Comparison of ENCODE assay signal across 34 cellular contexts in genomic region chr11:44451706-44452105, GRCh38.
"Had no signal": no experiment of that assay in that cellular context is flagged by ENCODE, and none has a peak within 500 bp of the region (broad histone marks: within the 10 kb centered on the region; RNA-seq: fewer than 3 reads in every experiment).

No MANE protein-coding gene starts in this region.

- H3K36me3 Mint-ChIP-seq: activated CD4-positive, alpha-beta memory T cell treated with anti-CD3 and anti-CD28 coated beads for 36 hours; activated naive CD4-positive, alpha-beta T cell treated with anti-CD3 and anti-CD28 coated beads, Interleukin-2, amount 10 ng/mL, durations not matched to agents 7 days and 5 days; activated naive CD4-positive, alpha-beta T cell treated with anti-CD3 and anti-CD28 coated beads, Interleukin-2, amount 50 U/mL, for 72 hours; activated naive CD8-positive, alpha-beta T cell treated with anti-CD3 and anti-CD28 coated beads, Interleukin-2, amount 10 ng/mL, durations not matched to agents 7 days and 5 days; brain had no signal

- H3K36me3 ChIP-seq: ascending aorta, breast epithelium, cardiac muscle cell, esophagus muscularis mucosa, gastrocnemius medialis, WERI-Rb-1 had no signal

- H3K4me3 ChIP-seq: ascending aorta, breast epithelium, cardiac muscle cell, esophagus muscularis mucosa, gastrocnemius medialis had no signal

- H3K9me3 ChIP-seq: ascending aorta, breast epithelium, esophagus muscularis mucosa, gastrocnemius medialis had no signal

- H3K4me3 Mint-ChIP-seq: activated B cell treated with CpG ODN at 0.5 μM for 24 hours; activated CD4-positive, alpha-beta memory T cell treated with anti-CD3 and anti-CD28 coated beads for 36 hours; activated CD4-positive, alpha-beta T cell treated with anti-CD3 and anti-CD28 coated beads for 36 hours; activated CD4-positive, alpha-beta T cell treated with anti-CD3 and anti-CD28 coated beads, Interleukin-2, amount 10 ng/mL, durations not matched to agents 24 days and 14 days; activated CD8-positive, alpha-beta T cell treated with anti-CD3 and anti-CD28 coated beads, Interleukin-2, amount 10 ng/mL, durations not matched to agents 7 days and 5 days; activated naive CD4-positive, alpha-beta T cell treated with anti-CD3 and anti-CD28 coated beads, Interleukin-2, amount 10 ng/mL, durations not matched to agents 7 days and 5 days; activated naive CD8-positive, alpha-beta T cell treated with anti-CD3 and anti-CD28 coated beads, Interleukin-2, amount 10 ng/mL, durations not matched to agents 7 days and 5 days; activated T-cell treated with anti-CD3 and anti-CD28 coated beads, Interleukin-2, amount 50 U/mL, for 24 hours; activated T-cell treated with anti-CD3 and anti-CD28 coated beads, Interleukin-2, amount 50 U/mL, for 72 hours; brain; effector memory CD8-positive, alpha-beta T cell; T-helper 17 cell; T-helper 2 cell treated with Interferon-gamma antibody and Interleukin-4, amounts not matched to agents 5 μg/mL and 100 μg/mL, for 36 hours had no signal

- H3K9me3 Mint-ChIP-seq: activated B cell treated with CpG ODN at 0.5 μM for 24 hours; activated CD4-positive, alpha-beta memory T cell treated with anti-CD3 and anti-CD28 coated beads for 36 hours; activated CD4-positive, alpha-beta T cell treated with anti-CD3 and anti-CD28 coated beads, Interleukin-2, amount 10 ng/mL, durations not matched to agents 24 days and 14 days; activated naive CD4-positive, alpha-beta T cell treated with anti-CD3 and anti-CD28 coated beads, Interleukin-2, amount 10 ng/mL, durations not matched to agents 7 days and 5 days; activated naive CD4-positive, alpha-beta T cell treated with anti-CD3 and anti-CD28 coated beads, Interleukin-2, amount 50 U/mL, for 72 hours; activated naive CD8-positive, alpha-beta T cell treated with anti-CD3 and anti-CD28 coated beads, Interleukin-2, amount 10 ng/mL, durations not matched to agents 7 days and 5 days; activated T-cell treated with anti-CD3 and anti-CD28 coated beads, Interleukin-2, amount 50 U/mL, for 24 hours; activated T-cell treated with anti-CD3 and anti-CD28 coated beads, Interleukin-2, amount 50 U/mL, for 72 hours; brain; effector memory CD8-positive, alpha-beta T cell; T-helper 2 cell treated with Interferon-gamma antibody and Interleukin-4, amounts not matched to agents 5 μg/mL and 100 μg/mL, for 36 hours had no signal

- H3K4me1 ChIP-seq: ascending aorta, breast epithelium, foreskin keratinocyte, gastrocnemius medialis had no signal

- H3K4me1 Mint-ChIP-seq: activated B cell treated with CpG ODN at 0.5 μM for 24 hours; activated CD4-positive, alpha-beta T cell treated with anti-CD3 and anti-CD28 coated beads for 36 hours; activated CD4-positive, alpha-beta T cell treated with anti-CD3 and anti-CD28 coated beads, Interleukin-2, amount 10 ng/mL, durations not matched to agents 24 days and 14 days; activated naive CD4-positive, alpha-beta T cell treated with anti-CD3 and anti-CD28 coated beads, Interleukin-2, amount 10 ng/mL, durations not matched to agents 7 days and 5 days; activated naive CD8-positive, alpha-beta T cell treated with anti-CD3 and anti-CD28 coated beads, Interleukin-2, amount 10 ng/mL, durations not matched to agents 7 days and 5 days; brain; T-helper 17 cell had no signal

- H3K27me3 Mint-ChIP-seq: activated B cell treated with CpG ODN at 0.5 μM for 24 hours; activated CD4-positive, alpha-beta memory T cell treated with anti-CD3 and anti-CD28 coated beads for 36 hours; activated CD4-positive, alpha-beta T cell treated with anti-CD3 and anti-CD28 coated beads for 36 hours; activated CD4-positive, alpha-beta T cell treated with anti-CD3 and anti-CD28 coated beads, Interleukin-2, amount 10 ng/mL, durations not matched to agents 24 days and 14 days had no signal

- H3K27me3 ChIP-seq: ascending aorta, breast epithelium, cardiac muscle cell, gastrocnemius medialis had no signal

- DNase-seq: activated B cell treated with CpG ODN at 0.5 μM for 24 hours; activated CD4-positive, alpha-beta memory T cell treated with anti-CD3 and anti-CD28 coated beads for 36 hours; activated CD4-positive, alpha-beta T cell treated with anti-CD3 and anti-CD28 coated beads for 36 hours; activated CD4-positive, alpha-beta T cell treated with anti-CD3 and anti-CD28 coated beads, Interleukin-2, amount 10 ng/mL, durations not matched to agents 24 days and 14 days; activated CD4-positive, CD25-positive, alpha-beta regulatory T cell treated with anti-CD3 and anti-CD28 coated beads, Interleukin-2, amount 50 U/mL, for 72 hours; activated CD8-positive, alpha-beta T cell treated with anti-CD3 and anti-CD28 coated beads, Interleukin-2, amount 10 ng/mL, durations not matched to agents 7 days and 5 days; activated gamma-delta T cell; activated naive CD4-positive, alpha-beta T cell; activated naive CD4-positive, alpha-beta T cell treated with anti-CD3 and anti-CD28 coated beads, Interleukin-2, amount 10 ng/mL, durations not matched to agents 7 days and 5 days; activated naive CD8-positive, alpha-beta T cell treated with anti-CD3 and anti-CD28 coated beads, Interleukin-2, amount 10 ng/mL, durations not matched to agents 7 days and 5 days; activated T-cell treated with anti-CD3 and anti-CD28 coated beads for 4 hours; activated T-cell treated with anti-CD3 and anti-CD28 coated beads, Interleukin-2, amount 50 U/mL, for 24 hours; activated T-cell treated with anti-CD3 and anti-CD28 coated beads, Interleukin-2, amount 50 U/mL, for 72 hours; central memory CD4-positive, alpha-beta T cell; cerebellar nuclear complex; cortex of kidney; dermis blood vessel endothelial cell; effector CD4-positive, alpha-beta T cell; effector memory CD8-positive, alpha-beta T cell; erythroblast; foreskin keratinocyte; gastrocnemius medialis; glutamatergic neuron; T-helper 1 cell; T-helper 17 cell; T1000; WERI-Rb-1 had no signal

- H3K27ac ChIP-seq: ascending aorta, breast epithelium, esophagus muscularis mucosa, foreskin keratinocyte, WERI-Rb-1 had no signal

- H3K27ac Mint-ChIP-seq: activated B cell treated with CpG ODN at 0.5 μM for 24 hours; activated CD4-positive, alpha-beta memory T cell treated with anti-CD3 and anti-CD28 coated beads for 36 hours; activated CD4-positive, alpha-beta T cell treated with anti-CD3 and anti-CD28 coated beads for 36 hours; activated CD4-positive, alpha-beta T cell treated with anti-CD3 and anti-CD28 coated beads, Interleukin-2, amount 10 ng/mL, durations not matched to agents 24 days and 14 days; activated CD8-positive, alpha-beta T cell treated with anti-CD3 and anti-CD28 coated beads, Interleukin-2, amount 10 ng/mL, durations not matched to agents 7 days and 5 days; activated naive CD4-positive, alpha-beta T cell treated with anti-CD3 and anti-CD28 coated beads, Interleukin-2, amount 10 ng/mL, durations not matched to agents 7 days and 5 days; activated naive CD8-positive, alpha-beta T cell treated with anti-CD3 and anti-CD28 coated beads, Interleukin-2, amount 10 ng/mL, durations not matched to agents 7 days and 5 days; activated T-cell treated with anti-CD3 and anti-CD28 coated beads, Interleukin-2, amount 50 U/mL, for 24 hours; activated T-cell treated with anti-CD3 and anti-CD28 coated beads, Interleukin-2, amount 50 U/mL, for 72 hours; effector memory CD8-positive, alpha-beta T cell; T-helper 17 cell; T-helper 2 cell treated with Interferon-gamma antibody and Interleukin-4, amounts not matched to agents 5 μg/mL and 100 μg/mL, for 36 hours had no signal
